ENCODE assay signal across 1 cellular context in genomic region chr19:9584073-9584833, GRCh38.
TF ChIP-seq lines count a peak whose summit lies in the region.

Gene ZNF121, minus strand, starts transcription at chr19:9584504. Its CDS starts 16,407 bp downstream, at chr19:9568097.

TF ChIP-seq in HEK293, 187 proteins besides CTCF, POLR2A, EP300 and RAD21 (continued from another document):
- TF ChIP-seq ZNF610 (tag by site-specific recombination; IDR thresholded peaks at IDR 0.05; ENCODE audit: borderline replicate concordance) (0 out of 2 replicates have a peak, but pooled peaks have one; percentile 33), YY2 (tag by site-specific recombination; IDR thresholded peaks at IDR 0.05) (peak; percentile 66; the same call in 1 of the 2 replicates), ZNF518A (tag by site-specific recombination; conservative IDR thresholded peaks at IDR 0.05; ENCODE audit: low read depth) (peak; percentile 76), ZNF600 (tag by site-specific recombination; IDR thresholded peaks at IDR 0.05) (0 out of 2 replicates have a peak, but pooled peaks have one; percentile 72), ZBTB21 (tag by site-specific recombination; IDR thresholded peaks at IDR 0.05) (peak; percentile 56)
